In genomic region chr1:206853696-206854095, GRCh38 we compare ENCODE assay signal across 10 cellular contexts. TPM values are rescaled to one million over a fixed set of nuclear protein-coding genes. Genes with fewer than 3 reads are reported as not detected.
"Had no signal": no experiment of that assay in that cellular context is flagged by ENCODE, and none has a peak within 500 bp of the region (broad histone marks: within the 10 kb centered on the region; RNA-seq: fewer than 3 reads in every experiment).

No MANE protein-coding gene starts in this region.

RNA-seq across cellular contexts. Expression of gene IL20, which starts 11.7 kb away (rescaled TPM):
- total RNA-seq: OCI-LY7, PC-3, PC-9, Peyer's patch, Right ventricle myocardium inferior, Right ventricle myocardium superior, RPMI7951, SJCRH30, SK-MEL-5 had no signal
- polyA plus RNA-seq: SK-N-SH had no signal

RNA-seq across cellular contexts. Expression of gene IL24, which starts 43.5 kb away (rescaled TPM):
- total RNA-seq: OCI-LY7, PC-9, Peyer's patch, Right ventricle myocardium inferior, Right ventricle myocardium superior, SJCRH30 had no signal
